Comparison of ENCODE assay signal across 18 cellular contexts in the genomic region with DNA sequence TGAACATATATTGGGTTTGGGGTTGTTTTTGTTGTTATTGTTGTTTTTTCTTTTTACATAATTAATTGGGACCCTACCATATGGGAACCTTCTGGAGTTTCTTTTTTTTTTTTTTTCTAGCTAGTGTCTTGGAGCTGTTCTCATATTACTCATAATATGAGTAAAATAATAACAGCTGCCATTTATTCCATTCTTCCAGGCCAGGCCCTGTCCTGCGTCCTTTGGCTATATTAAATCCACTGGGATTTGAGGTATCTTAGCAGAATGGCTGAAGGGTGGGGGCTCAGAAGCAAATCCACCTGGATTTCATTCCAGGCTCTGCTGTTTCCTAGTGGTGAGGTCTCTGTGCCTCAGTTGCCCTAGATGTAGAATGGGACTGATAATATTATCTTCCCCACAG. TPM values are rescaled to one million over a fixed set of nuclear protein-coding genes. Genes with fewer than 3 reads are reported as not detected.
DNase-seq lines count a peak whose midpoint lies in the region; TF ChIP-seq lines count a peak whose summit lies in the region.
"Had no signal": no experiment of that assay in that cellular context is flagged by ENCODE, and none has a peak within 500 bp of the region (broad histone marks: within the 10 kb centered on the region; RNA-seq: fewer than 3 reads in every experiment).

No MANE protein-coding gene starts in this region.

- H3K4me1 ChIP-seq in ascending aorta (peaks cover 24 to 38% of the 10 kb centered on the region in 2 donors), mesenchymal stem cell (ENCODE audit: control insufficient read depth, insufficient read depth, low read depth, low read length) (peaks cover 16% of the 10 kb centered on the region), suprapubic skin (peaks cover 8% of the 10 kb centered on the region)

- no peak for TF ChIP-seq EP300 in suprapubic skin (IDR thresholded peaks at IDR 0.05)

- H3K36me3 Mint-ChIP-seq in activated naive CD4-positive, alpha-beta T cell treated with anti-CD3 and anti-CD28 coated beads for 36 hours (ENCODE audit: low read depth), result peaks cover 9% of the 10 kb centered on the region

- no peak for TF ChIP-seq POLR2A in suprapubic skin (IDR thresholded peaks at IDR 0.05)

- H3K9me3 Mint-ChIP-seq in activated naive CD4-positive, alpha-beta T cell treated with anti-CD3 and anti-CD28 coated beads for 36 hours, result no peaks in the 10 kb centered on the region
- H3K9me3 Mint-ChIP-seq: activated T-helper 2 cell treated with anti-CD3 and anti-CD28 coated beads, Interferon-gamma antibody, Interleukin-2, Interleukin-4, amounts not matched to agents 10 μg/mL and 5 μg/mL and 100 μg/mL, durations not matched to agents 14 hours and 24 hours and 36 hours; naive thymus-derived CD8-positive, alpha-beta T cell; T-helper 1 cell treated with Interleukin-12 subunit alpha and Interleukin-12 subunit beta and Interleukin-4 antibody, amounts not matched to agents 30 μg/mL and 1 μg/mL, for 36 hours had no signal

- no peak overlapping the region for H3K27ac Mint-ChIP-seq in activated naive CD4-positive, alpha-beta T cell treated with anti-CD3 and anti-CD28 coated beads for 36 hours
- H3K27ac Mint-ChIP-seq: activated CD8-positive, alpha-beta T cell treated with anti-CD3 and anti-CD28 coated beads, Interleukin-2, amount 10 ng/mL, durations not matched to agents 7 days and 5 days; activated T-helper 2 cell treated with anti-CD3 and anti-CD28 coated beads, Interferon-gamma antibody, Interleukin-2, Interleukin-4, amounts not matched to agents 10 μg/mL and 5 μg/mL and 100 μg/mL, durations not matched to agents 14 hours and 24 hours and 36 hours; progenitor cell of endocrine pancreas; T-helper 1 cell treated with Interleukin-12 subunit alpha and Interleukin-12 subunit beta and Interleukin-4 antibody, amounts not matched to agents 30 μg/mL and 1 μg/mL, for 36 hours had no signal

- H3K9me3 ChIP-seq in ascending aorta (no peaks in the 10 kb centered on the region), mesenchymal stem cell (ENCODE audit: control insufficient read depth, low read length) (no peaks in the 10 kb centered on the region), suprapubic skin (no peaks in the 10 kb centered on the region)

- no peak overlapping the region for H2AFZ ChIP-seq in mesenchymal stem cell (ENCODE audit: low read depth, low read length)

- H2AK5ac ChIP-seq in mesenchymal stem cell (ENCODE audit: low read length, severe bottlenecking), result peak overlapping the region; percentile 43

- no peak for TF ChIP-seq CTCF in ascending aorta (IDR thresholded peaks at IDR 0.05)
- no peak for TF ChIP-seq CTCF in suprapubic skin (IDR thresholded peaks at IDR 0.05)

- intact Hi-C loops in ascending aorta (cut with DNase I) (loop anchor here (1.0 kb wide), 1 partner anchor 8 kb away; no protein-coding TSS in a partner anchor), posterior vena cava (cut with DNase I) (loop anchor here in 1 of 2 donors (1.0 kb wide), 1 partner anchor 15 kb away; no protein-coding TSS in a partner anchor)
- intact Hi-C loops in activated naive CD4-positive, alpha-beta T cell treated with anti-CD3 and anti-CD28 coated beads for 36 hours (cut with micrococcal nuclease), result loop anchor here (1.0 kb wide), 2 partner anchors 142 to 195 kb away; no protein-coding TSS in a partner anchor

- CTCF ChIA-PET in activated naive CD4-positive, alpha-beta T cell treated with anti-CD3 and anti-CD28 coated beads for 36 hours (lab: Charles Lee), result interaction anchor here (0.5 to 0.9 kb wide), 2 partner anchors 182 to 195 kb away, joined by 5 to 6 read pairs; no protein-coding TSS in a partner anchor

- H2BK15ac ChIP-seq in mesenchymal stem cell (ENCODE audit: low read depth, poor library complexity, severe bottlenecking), result no peak overlapping the region

- no peak overlapping the region for H2BK12ac ChIP-seq in mesenchymal stem cell (ENCODE audit: low read length in 2 of 2)

- DNase-seq in GM03348 (ENCODE audit: low spot score) (peak; percentile 27), ascending aorta (ENCODE audit: low spot score in 2 of 2) (no peak), mesenchymal stem cell (no peak), suprapubic skin (ENCODE audit: low spot score in 2 of 2) (no peak), posterior vena cava (ENCODE audit: low spot score) (no peak), substantia nigra (lab: John Stamatoyannopoulos, UW) (no peak), dermis blood vessel endothelial cell (no peak)
- DNase-seq in activated naive CD4-positive, alpha-beta T cell treated with anti-CD3 and anti-CD28 coated beads for 36 hours, result no peak
- DNase-seq: activated CD8-positive, alpha-beta T cell treated with anti-CD3 and anti-CD28 coated beads, Interleukin-2, amount 10 ng/mL, durations not matched to agents 7 days and 5 days; naive thymus-derived CD8-positive, alpha-beta T cell; NCI-H1694; NCI-H446; stimulated activated naive CD8-positive, alpha-beta T cell treated with anti-CD3 and anti-CD28 coated beads, Interleukin-15, Interleukin-2, amounts not matched to agents 100 U/mL and 50 U/mL, for 24 hours; WERI-Rb-1 had no signal

- H3K4me2 ChIP-seq in mesenchymal stem cell (ENCODE audit: low read length, poor library complexity, severe bottlenecking), result no peak overlapping the region

- no peak overlapping the region for H3K14ac ChIP-seq in mesenchymal stem cell (ENCODE audit: low read length in 2 of 2)

- peaks cover 26 to 40% of the 10 kb centered on the region in 2 donors for H3K36me3 ChIP-seq in ascending aorta
- peaks cover 34 to 49% of the 10 kb centered on the region in 2 experiments for H3K36me3 ChIP-seq in mesenchymal stem cell (ENCODE audit: control insufficient read depth in 1 of 2, insufficient read depth in 2 of 2, low read depth in 1 of 2, low read length in 2 of 2)
- peaks cover 38% of the 10 kb centered on the region for H3K36me3 ChIP-seq in suprapubic skin

- H3K9ac ChIP-seq in mesenchymal stem cell (ENCODE audit: low read length), result peak overlapping the region; percentile 87

- H3K4ac ChIP-seq in mesenchymal stem cell (ENCODE audit: low read depth in 1 of 2, low read length in 2 of 2), result no peak overlapping the region

- no peak overlapping the region for H3K4me3 ChIP-seq in ascending aorta
- no peak overlapping the region for H3K4me3 ChIP-seq in mesenchymal stem cell (ENCODE audit: insufficient read depth in 1 of 2, low read depth in 1 of 2, low read length in 2 of 2)
- no peak overlapping the region for H3K4me3 ChIP-seq in suprapubic skin
- H3K4me3 ChIP-seq: GM12878 had no signal

- H3K18ac ChIP-seq in mesenchymal stem cell (ENCODE audit: low read depth in 1 of 2, low read length in 2 of 2), result no peak overlapping the region

- 100% methylated on average over 1 of the region's 1 CpG for WGBS in mesenchymal stem cell
- WGBS in suprapubic skin, result 71% methylated on average over 1 of the region's 1 CpG

- H2BK120ac ChIP-seq in mesenchymal stem cell (ENCODE audit: low read depth, low read length), result no peak overlapping the region

- H3K27me3 Mint-ChIP-seq in activated naive CD4-positive, alpha-beta T cell treated with anti-CD3 and anti-CD28 coated beads for 36 hours (ENCODE audit: low read depth), result no peaks in the 10 kb centered on the region
- H3K27me3 Mint-ChIP-seq: naive thymus-derived CD8-positive, alpha-beta T cell; progenitor cell of endocrine pancreas had no signal

- H3K23ac ChIP-seq in mesenchymal stem cell (ENCODE audit: low read length in 2 of 2), result no peak overlapping the region

- H3K79me1 ChIP-seq in mesenchymal stem cell (replicated peaks; ENCODE audit: low read length, poor library complexity, severe bottlenecking), result peaks cover 19% of the 10 kb centered on the region

- no peak overlapping the region for H3K4me3 Mint-ChIP-seq in activated naive CD4-positive, alpha-beta T cell treated with anti-CD3 and anti-CD28 coated beads for 36 hours
- H3K4me3 Mint-ChIP-seq: activated CD8-positive, alpha-beta T cell treated with anti-CD3 and anti-CD28 coated beads, Interleukin-2, amount 10 ng/mL, durations not matched to agents 7 days and 5 days; naive thymus-derived CD8-positive, alpha-beta T cell; T-helper 1 cell treated with Interleukin-12 subunit alpha and Interleukin-12 subunit beta and Interleukin-4 antibody, amounts not matched to agents 30 μg/mL and 1 μg/mL, for 36 hours had no signal

- H3K4me1 Mint-ChIP-seq in activated naive CD4-positive, alpha-beta T cell treated with anti-CD3 and anti-CD28 coated beads for 36 hours (ENCODE audit: low read depth), result no peaks in the 10 kb centered on the region

- no peaks in the 10 kb centered on the region for H3K27me3 ChIP-seq in ascending aorta
- no peaks in the 10 kb centered on the region for H3K27me3 ChIP-seq in mesenchymal stem cell (ENCODE audit: control insufficient read depth in 1 of 2, insufficient read depth in 1 of 2, low read length in 2 of 2)
- no peaks in the 10 kb centered on the region for H3K27me3 ChIP-seq in suprapubic skin

- H2BK5ac ChIP-seq in mesenchymal stem cell (ENCODE audit: low read depth, low read length, poor library complexity, severe bottlenecking), result no peak overlapping the region

- H3K27ac ChIP-seq in ascending aorta, result peak overlapping the region; percentile 96 to 97
- peak overlapping the region; percentile 85 for H3K27ac ChIP-seq in mesenchymal stem cell (ENCODE audit: low read length, poor library complexity, severe bottlenecking)
- H3K27ac ChIP-seq in suprapubic skin, result peak overlapping the region; percentile 76
- no peak overlapping the region for H3K27ac ChIP-seq in substantia nigra (ENCODE audit: low read depth, low read length, poor library complexity, severe bottlenecking)
- H3K27ac ChIP-seq: WERI-Rb-1 had no signal

- H4K91ac ChIP-seq in mesenchymal stem cell (ENCODE audit: low read length), result no peak overlapping the region

- H4K8ac ChIP-seq in mesenchymal stem cell (ENCODE audit: low read length), result no peak overlapping the region

RNA-seq across cellular contexts. Expression of a gene that starts 47.2 kb away (rescaled TPM):
- total RNA-seq in ascending aorta, result 0.75 TPM
- 77.2 TPM for polyA plus RNA-seq in mesenchymal stem cell (2013, experiment 1 of 2)
- 75.2 TPM for polyA plus RNA-seq in mesenchymal stem cell (2013, experiment 2 of 2)
- total RNA-seq in suprapubic skin, result 10 to 100 TPM; 14.2 to 30.7 (median 21.9) TPM
- total RNA-seq in activated naive CD4-positive, alpha-beta T cell treated with anti-CD3 and anti-CD28 coated beads for 36 hours, result 10 to 100 TPM; 75.4 to 82.7 TPM
- total RNA-seq in posterior vena cava, result 10 to 100 TPM; 23.4 to 32.7 TPM
- 28.4 and 31.4 TPM in 2 replicates for total RNA-seq in dermis blood vessel endothelial cell
